Comparison of ENCODE assay signal across 9 cellular contexts in genomic region chr2:119365436-119365835, GRCh38. TPM values are rescaled to one million over a fixed set of nuclear protein-coding genes. Genes with fewer than 3 reads are reported as not detected.
DNase-seq lines count a peak whose midpoint lies in the region; ATAC-seq, FAIRE-seq and TF ChIP-seq lines count a peak whose summit lies in the region.
"Had no signal": no experiment of that assay in that cellular context is flagged by ENCODE, and none has a peak within 500 bp of the region (broad histone marks: within the 10 kb centered on the region; RNA-seq: fewer than 3 reads in every experiment).

No MANE protein-coding gene starts in this region.

- no peaks in the 10 kb centered on the region for H3K9me3 ChIP-seq in SU-DHL-6 (ENCODE audit: insufficient read depth, low read length)
- H3K9me3 ChIP-seq in gastrocnemius medialis = no peaks in the 10 kb centered on the region

- H3K27me3 ChIP-seq in SU-DHL-6 (ENCODE audit: low read length) = no peaks in the 10 kb centered on the region
- no peaks in the 10 kb centered on the region for H3K27me3 ChIP-seq in gastrocnemius medialis

- peaks cover 35 to 47% of the 10 kb centered on the region in 2 donors for H3K4me1 ChIP-seq in gastrocnemius medialis

- peak overlapping the region; percentile 99 for H3K9ac ChIP-seq in SU-DHL-6 (ENCODE audit: low read length)

- TF ChIP-seq CTCF in SU-DHL-6 (IDR thresholded peaks at IDR 0.05; ENCODE audit: insufficient read depth, low read length, poor library complexity, severe bottlenecking) = no peak
- TF ChIP-seq CTCF in fibroblast of pulmonary artery (IDR thresholded peaks at IDR 0.05; ENCODE audit: low read length, missing control alignments) = no peak
- no peak for TF ChIP-seq CTCF in gastrocnemius medialis (IDR thresholded peaks at IDR 0.05 in 4 of 5, conservative IDR thresholded peaks at IDR 0.05 in 1 of 5)

- H3K4me2 ChIP-seq in SU-DHL-6 (ENCODE audit: low read depth, low read length, poor library complexity, severe bottlenecking) = peak overlapping the region; percentile 86

- H3K27ac ChIP-seq in SU-DHL-6 (ENCODE audit: low read depth, low read length) = peak overlapping the region; percentile 81
- H3K27ac ChIP-seq in gastrocnemius medialis = peak overlapping the region; percentile 87 to 95 (median 95)

- H3K79me2 ChIP-seq in SU-DHL-6 (ENCODE audit: insufficient read depth, low read length) = peaks cover 57% of the 10 kb centered on the region

- peaks cover 17% of the 10 kb centered on the region; the same call in 1 of the 2 replicates for H4K20me1 ChIP-seq in SU-DHL-6 (ENCODE audit: low read depth, low read length)

- 0 out of 2 replicates have a peak, but pooled peaks cover 1% of the 10 kb centered on the region for H3F3A ChIP-seq in SU-DHL-6 (ENCODE audit: insufficient read depth)

- TF ChIP-seq POLR2A in gastrocnemius medialis (IDR thresholded peaks at IDR 0.05) (no peak), GM12891 (IDR thresholded peaks at IDR 0.05; ENCODE audit: low read depth, low read length) (no peak)

- FAIRE-seq in GM19239 (lab: Jason Lieb, UNC) (peak; percentile 72), GM12891 (lab: Jason Lieb, UNC) (no peak)

- intact Hi-C loops in gastrocnemius medialis (cut with DNase I; ENCODE audit: low total_unique reads) = loop anchor here (5.0 to 10.0 kb wide), 6 partner anchors 58 to 1551 kb away; partner anchors contain the start of gene DDX18

- in situ Hi-C loops in gastrocnemius medialis (cut with MboI; ENCODE audit: low sequenced_read_pairs in 4 of 4) = no loop called here

- H2AFZ ChIP-seq in SU-DHL-6 (ENCODE audit: low read depth, low read length, severe bottlenecking) = no peak overlapping the region

- H3K9me2 ChIP-seq in SU-DHL-6 (replicated peaks; ENCODE audit: insufficient read depth, low read length) = no peaks in the 10 kb centered on the region

- no peak for DNase-seq in GM19239 (ENCODE audit: insufficient read length, low spot score)
- no peak for DNase-seq in fibroblast of pulmonary artery (ENCODE audit: low read depth)
- DNase-seq in gastrocnemius medialis = no peak
- no peak for DNase-seq in GM12891 (ENCODE audit: insufficient read length, low spot score)
- no peak for DNase-seq in KG1 (lab: John Stamatoyannopoulos, UW)
- DNase-seq in effector CD8-positive, alpha-beta T cell (lab: John Stamatoyannopoulos, UW) = no peak
- no peak for DNase-seq in amygdala (lab: John Stamatoyannopoulos, UW)
- DNase-seq: cerebellar nuclear complex had no signal

- peak overlapping the region; percentile 99 for H3K4me3 ChIP-seq in SU-DHL-6 (ENCODE audit: insufficient read depth, low read length, poor library complexity, severe bottlenecking)
- H3K4me3 ChIP-seq in fibroblast of pulmonary artery (replicated peaks; ENCODE audit: low read depth, low read length) = peak overlapping the region; percentile 94
- peak overlapping the region; percentile 67 to 81 (median 78) for H3K4me3 ChIP-seq in gastrocnemius medialis

- ATAC-seq in gastrocnemius medialis = no peak

- peaks cover 18% of the 10 kb centered on the region for H3K36me3 ChIP-seq in SU-DHL-6 (ENCODE audit: low read length)
- peaks cover 0 to 4% of the 10 kb centered on the region in 2 donors for H3K36me3 ChIP-seq in gastrocnemius medialis

TF ChIP-seq in GM12891, 5 proteins besides CTCF, POLR2A, EP300 and RAD21:
- no peak for TF ChIP-seq POLR2AphosphoS5 (IDR thresholded peaks at IDR 0.05; ENCODE audit: low read depth, low read length)
- no peak for TF ChIP-seq SPI1 (IDR thresholded peaks at IDR 0.05; ENCODE audit: low read depth, low read length)
TF ChIP-seq in GM12891: peak in this region for 0.

RNA-seq across cellular contexts. Expression of gene C2orf76, which starts 1.2 kb away (rescaled TPM):
- total RNA-seq in gastrocnemius medialis = 1 to 10 TPM in 2 of 4 donors, under 1 TPM in 1, not detected in 1; 0.61 to 5.9 (median 2.6) TPM
- polyA plus RNA-seq in GM12891 (2012; ENCODE audit: low read depth, missing spikeins) = 17.2 TPM

RNA-seq across cellular contexts. Expression of gene DBI, which starts 1.3 kb away (rescaled TPM):
- total RNA-seq in gastrocnemius medialis = 100 to 1,000 TPM in 1 of 4 donors, 10 to 100 TPM in 3; 17.3 to 102 (median 55.2) TPM
- polyA plus RNA-seq in GM12891 (2012; ENCODE audit: low read depth, missing spikeins) = 602 TPM
